Comparison of ENCODE assay signal across 10 cellular contexts in genomic region chr3:43879166-43879565, GRCh38.
DNase-seq lines count a peak whose midpoint lies in the region; ATAC-seq, FAIRE-seq and TF ChIP-seq lines count a peak whose summit lies in the region.
"Had no signal": no experiment of that assay in that cellular context is flagged by ENCODE, and none has a peak within 500 bp of the region (broad histone marks: within the 10 kb centered on the region; RNA-seq: fewer than 3 reads in every experiment).

No MANE protein-coding gene starts in this region.

- no peaks in the 10 kb centered on the region for H3K9me3 ChIP-seq in liver (ENCODE audit: control insufficient read depth in 4 of 4, low read length in 3 of 4)
- no peaks in the 10 kb centered on the region for H3K9me3 ChIP-seq in HepG2 (ENCODE audit: low read length)
- H3K9me3 ChIP-seq: ascending aorta had no signal

- 38% methylated on average over 4 of the region's 4 CpGs for WGBS in liver
- WGBS in HepG2 (ENCODE audit: low lambda C conversion rate), result 46% methylated on average over 4 of the region's 4 CpGs

- CTCF ChIA-PET in HepG2 (lab: Yijun Ruan, JAX; ENCODE audit: low intra/inter-chr PET ratio, low total read pairs), result no interaction called here

- H3K4me2 ChIP-seq in HepG2 (ENCODE audit: low read depth, low read length), result no peak overlapping the region

- H3K27ac ChIP-seq in liver (ENCODE audit: low read depth in 1 of 2, low read length in 2 of 2), result no peak overlapping the region
- no peak overlapping the region for H3K27ac ChIP-seq in HepG2 (ENCODE audit: extremely low read length, insufficient read depth, low read length)
- H3K27ac ChIP-seq: ascending aorta had no signal

- no peaks in the 10 kb centered on the region for H3K36me3 Mint-ChIP-seq in type B pancreatic cell
- no peaks in the 10 kb centered on the region for H3K36me3 Mint-ChIP-seq in activated T-cell treated with anti-CD3 and anti-CD28 coated beads, Interleukin-2, amount 50 U/mL, for 4 hours (ENCODE audit: insufficient read depth)

- TF ChIP-seq EP300 in HepG2 (IDR thresholded peaks at IDR 0.05; ENCODE audit: low read depth in 2 of 2, low read length in 2 of 2), result no peak
- no peak for TF ChIP-seq EP300 in HepG2 (CRISPR knock-in tag; IDR thresholded peaks at IDR 0.05; ENCODE audit: borderline replicate concordance)

- FAIRE-seq in HepG2 (lab: Jason Lieb, UNC), result no peak

- TF ChIP-seq CTCF in liver (IDR thresholded peaks at IDR 0.05; ENCODE audit: low read depth, low read length, missing input control) (peak; percentile 20), HepG2 (CRISPR knock-in tag; IDR thresholded peaks at IDR 0.05) (no peak), fibroblast of pulmonary artery (IDR thresholded peaks at IDR 0.05; ENCODE audit: low read length, missing control alignments) (peak; percentile 33), type B pancreatic cell (conservative IDR thresholded peaks at IDR 0.05) (peak; percentile 54)

- no peaks in the 10 kb centered on the region for H3K79me2 ChIP-seq in HepG2 (ENCODE audit: insufficient read depth, low read length)

- H3K4me3 Mint-ChIP-seq in type B pancreatic cell, result no peak overlapping the region
- no peak overlapping the region for H3K4me3 Mint-ChIP-seq in activated T-cell treated with anti-CD3 and anti-CD28 coated beads, Interleukin-2, amount 50 U/mL, for 4 hours

- H3K36me3 ChIP-seq in liver (ENCODE audit: control insufficient read depth in 4 of 4, insufficient read depth in 3 of 4, low read depth in 1 of 4, low read length in 3 of 4) (no peaks in the 10 kb centered on the region), HepG2 (replicated peaks in 1 of 2; ENCODE audit: control insufficient read depth in 1 of 2, insufficient read depth in 2 of 2, low read length in 2 of 2) (no peaks in the 10 kb centered on the region)
- H3K36me3 ChIP-seq: ascending aorta had no signal

- ATAC-seq in HepG2, result no peak
- ATAC-seq in activated T-cell treated with anti-CD3 and anti-CD28 coated beads, Interleukin-2, amount 50 U/mL, for 4 hours, result no peak
- ATAC-seq in HG02759 (IDR thresholded peaks at IDR 0.05; ENCODE audit: unreplicated experiment), result no peak

- H4K20me1 ChIP-seq in HepG2 (ENCODE audit: insufficient read depth, low read length), result peaks cover 4% of the 10 kb centered on the region; the same call in 1 of the 2 replicates

- no peak for DNase-seq in HepG2 (ENCODE audit: low spot score)
- peak; percentile 20 to 70 for DNase-seq in NCI-H526 (lab: John Stamatoyannopoulos, UW)
- peak; percentile 19 for DNase-seq in fibroblast of pulmonary artery (ENCODE audit: low read depth)
- no peak for DNase-seq in type B pancreatic cell (ENCODE audit: extremely low spot score, unreplicated experiment)
- no peak for DNase-seq in activated T-cell treated with anti-CD3 and anti-CD28 coated beads, Interleukin-2, amount 50 U/mL, for 4 hours
- DNase-seq in C1 segment of cervical spinal cord (lab: John Stamatoyannopoulos, UW), result no peak
- DNase-seq: occipital lobe had no signal

- no peak for TF ChIP-seq POLR2A in HepG2 (IDR thresholded peaks at IDR 0.05; ENCODE audit: insufficient read depth in 1 of 2, low read depth in 2 of 2, low read length in 2 of 2)

- POLR2A ChIA-PET in HepG2 (lab: Yijun Ruan, JAX), result no interaction called here

- no peak overlapping the region for H3K4me3 ChIP-seq in liver (ENCODE audit: low read depth in 1 of 3, low read length in 3 of 3)
- H3K4me3 ChIP-seq in HepG2 (replicated peaks in 1 of 3; ENCODE audit: insufficient read depth in 1 of 3, low read depth in 2 of 3, low read length in 3 of 3), result no peak overlapping the region
- H3K4me3 ChIP-seq in fibroblast of pulmonary artery (replicated peaks; ENCODE audit: low read depth, low read length), result no peak overlapping the region
- H3K4me3 ChIP-seq: ascending aorta had no signal

- peaks cover 6% of the 10 kb centered on the region for H3K9me3 Mint-ChIP-seq in type B pancreatic cell
- H3K9me3 Mint-ChIP-seq in activated T-cell treated with anti-CD3 and anti-CD28 coated beads, Interleukin-2, amount 50 U/mL, for 4 hours, result no peaks in the 10 kb centered on the region

- H3K4me1 ChIP-seq in liver (ENCODE audit: control insufficient read depth in 4 of 4, insufficient read depth in 4 of 4, low read length in 3 of 4) (peaks cover 2 to 13% (median 6%) of the 10 kb centered on the region in 4 donors), HepG2 (ENCODE audit: insufficient read depth, low read length) (no peaks in the 10 kb centered on the region)

- in situ Hi-C loops in HepG2 (cut with HindIII; ENCODE audit: extremely low pct_ligation_motif_present, low pct_unique_long_range_greater_than_20kb), result no loop called here

- BruUV-seq in HepG2 (replicated peaks; lab: Mats Ljungman, UMichigan), result no TSS peak

- H3K9ac ChIP-seq in liver (ENCODE audit: low read depth in 1 of 2, low read length in 2 of 2) (no peak overlapping the region), HepG2 (ENCODE audit: insufficient read depth, low read depth, low read length) (no peak overlapping the region)

- TF ChIP-seq RAD21 in liver (IDR thresholded peaks at IDR 0.05) (peak; percentile 43 to 56), HepG2 (CRISPR knock-in tag; IDR thresholded peaks at IDR 0.05) (no peak)

- no peaks in the 10 kb centered on the region for H3K27me3 ChIP-seq in liver (ENCODE audit: control insufficient read depth in 4 of 4, insufficient read depth in 4 of 4, low read length in 3 of 4)
- H3K27me3 ChIP-seq in HepG2 (ENCODE audit: control insufficient read depth in 1 of 2, insufficient read depth in 2 of 2, low read length in 2 of 2), result 0 out of 5 replicates have a peak, but pooled peaks cover 0 to 4% of the 10 kb centered on the region in 2 experiments
- H3K27me3 ChIP-seq: ascending aorta had no signal

- no peak overlapping the region for H3K27ac Mint-ChIP-seq in type B pancreatic cell

- H2AFZ ChIP-seq in HepG2 (ENCODE audit: low read length), result no peak overlapping the region

- intact Hi-C loops in HepG2 (cut with micrococcal nuclease; ENCODE audit: unreplicated experiment), result no loop called here

- peaks cover 10% of the 10 kb centered on the region for H3K4me1 Mint-ChIP-seq in type B pancreatic cell (ENCODE audit: unreplicated experiment)
- H3K4me1 Mint-ChIP-seq in activated T-cell treated with anti-CD3 and anti-CD28 coated beads, Interleukin-2, amount 50 U/mL, for 4 hours (ENCODE audit: low read depth), result no peaks in the 10 kb centered on the region

- H3K27me3 Mint-ChIP-seq in type B pancreatic cell, result peaks cover 5% of the 10 kb centered on the region
- no peaks in the 10 kb centered on the region for H3K27me3 Mint-ChIP-seq in activated T-cell treated with anti-CD3 and anti-CD28 coated beads, Interleukin-2, amount 50 U/mL, for 4 hours (ENCODE audit: low read depth)

TF ChIP-seq in liver, 16 proteins besides CTCF, POLR2A, EP300 and RAD21 (continues in another document):
- TF ChIP-seq REST (IDR thresholded peaks at IDR 0.05) (no peak), HNF4A (conservative IDR thresholded peaks at IDR 0.05) (no peak), HNF4G (IDR thresholded peaks at IDR 0.05) (no peak)

TF ChIP-seq in HepG2, 621 proteins besides CTCF, POLR2A, EP300 and RAD21 (continues in another document):
- TF ChIP-seq HNRNPUL1 (IDR thresholded peaks at IDR 0.05; ENCODE audit: low read depth, low read length) (no peak), ZNF354B (CRISPR knock-in tag; IDR thresholded peaks at IDR 0.05) (no peak), ZNF556 (CRISPR knock-in tag; IDR thresholded peaks at IDR 0.05; ENCODE audit: borderline replicate concordance) (no peak), ZNF557 (CRISPR knock-in tag; IDR thresholded peaks at IDR 0.05) (no peak), ATF4 (CRISPR knock-in tag; IDR thresholded peaks at IDR 0.05) (no peak), KDM5A (IDR thresholded peaks at IDR 0.05; ENCODE audit: borderline replicate concordance, low read length) (no peak), ZNF280B (CRISPR knock-in tag; IDR thresholded peaks at IDR 0.05; ENCODE audit: borderline replicate concordance) (no peak), U2AF2 (IDR thresholded peaks at IDR 0.05; ENCODE audit: low read depth, low read length) (no peak), ZIK1 (CRISPR knock-in tag; IDR thresholded peaks at IDR 0.05; ENCODE audit: borderline replicate concordance, low read depth) (no peak), SRSF1 (optimal IDR thresholded peaks at IDR 0.05; ENCODE audit: low read depth, low read length) (no peak), ZNF615 (CRISPR knock-in tag; IDR thresholded peaks at IDR 0.05; ENCODE audit: borderline replicate concordance) (no peak)

Comparison
In these comparisons a context has a peak if more than half of its experiments do, and no peak if none do; other contexts are left out.
1. DNase-seq: peak in NCI-H526 (2 of 2) and fibroblast of pulmonary artery (single experiment); none in HepG2 (single experiment), type B pancreatic cell (single experiment), activated T-cell treated with anti-CD3 and anti-CD28 coated beads, Interleukin-2, amount 50 U/mL, for 4 hours (single experiment) and C1 segment of cervical spinal cord (0 of 14).